Comparison of ENCODE assay signal across 15 cellular contexts in the genomic region with DNA sequence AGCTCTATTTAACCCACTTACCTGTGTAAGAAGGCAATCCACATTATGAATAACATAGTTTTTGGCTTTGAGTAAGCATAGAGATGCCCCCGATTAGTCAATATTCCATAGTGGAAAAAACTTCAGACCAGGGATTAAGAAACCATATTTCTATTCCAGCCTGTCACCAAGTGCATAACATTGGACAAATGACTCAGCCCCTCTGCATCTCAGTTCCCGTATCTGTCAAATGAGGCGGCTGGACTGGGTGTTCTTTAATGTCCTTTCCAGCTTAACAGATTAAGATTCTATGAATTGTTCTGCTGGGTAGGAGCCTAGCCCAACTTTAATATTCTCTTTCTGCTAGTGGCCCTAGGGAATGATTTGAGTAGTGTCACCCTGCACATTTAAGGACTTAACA.
"Had no signal": no experiment of that assay in that cellular context is flagged by ENCODE, and none has a peak within 500 bp of the region (broad histone marks: within the 10 kb centered on the region; RNA-seq: fewer than 3 reads in every experiment).

No MANE protein-coding gene starts in this region.

- DNase-seq: activated CD4-positive, alpha-beta T cell treated with anti-CD3 and anti-CD28 coated beads for 48 hours; activated naive CD4-positive, alpha-beta T cell treated with anti-CD3 and anti-CD28 coated beads for 36 hours; dermis blood vessel endothelial cell; head of caudate nucleus; left colon; naive thymus-derived CD8-positive, alpha-beta T cell; posterior cingulate gyrus; right lobe of liver; stimulated activated CD4-positive, alpha-beta T cell treated with anti-CD3 and anti-CD28 coated beads, Interleukin-2, amount 100 ng/mL, for 24 hours; stimulated activated naive CD4-positive, alpha-beta T cell; T-helper 1 cell; upper lobe of left lung had no signal

- ATAC-seq: left colon; naive thymus-derived CD8-positive, alpha-beta T cell; right lobe of liver; WTC11 had no signal

- H3K27me3 ChIP-seq: right lobe of liver, upper lobe of left lung had no signal

- H3K4me3 ChIP-seq: lung, right lobe of liver, suprapubic skin, upper lobe of left lung had no signal

- H3K9me3 ChIP-seq: right lobe of liver, suprapubic skin, upper lobe of left lung had no signal

- H3K4me1 ChIP-seq: right lobe of liver, suprapubic skin, upper lobe of left lung had no signal

- H3K27ac ChIP-seq: right lobe of liver, suprapubic skin, upper lobe of left lung had no signal

- H3K36me3 ChIP-seq: right lobe of liver, suprapubic skin, upper lobe of left lung had no signal
